In the genomic region with DNA sequence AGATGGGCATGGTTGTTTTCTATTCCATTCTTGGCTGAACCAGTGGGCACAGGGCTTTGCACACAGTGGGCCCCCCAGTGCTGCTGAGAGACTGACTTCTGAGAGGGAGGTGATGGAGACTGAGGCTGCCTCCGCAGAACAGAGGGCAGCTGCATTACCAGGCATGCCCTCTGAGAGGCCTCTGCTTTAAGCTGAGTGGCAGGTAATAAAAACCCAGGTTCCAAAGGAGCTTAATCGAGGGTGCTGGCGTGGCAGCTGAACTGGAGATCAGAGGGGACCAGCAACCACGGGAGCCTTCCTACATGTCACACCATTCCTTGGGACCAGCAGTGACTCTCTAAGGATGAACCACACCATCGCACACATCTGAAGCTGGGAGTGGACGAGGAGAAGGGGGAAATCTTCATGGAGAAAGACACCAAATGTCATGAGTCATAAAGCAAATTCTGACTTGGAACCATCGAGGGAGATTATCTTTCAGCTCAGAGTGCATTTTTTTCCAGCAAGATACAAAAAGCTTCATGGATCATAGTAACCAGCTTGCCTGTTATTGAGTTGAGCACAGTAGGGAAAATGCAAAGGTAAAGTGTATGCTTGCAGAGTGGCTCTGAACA, we compare ENCODE assay signal across 1 cellular context.
TF ChIP-seq lines count a peak whose summit lies in the region.

No MANE protein-coding gene starts in this region.

TF ChIP-seq in H1, 55 proteins besides CTCF, POLR2A, EP300 and RAD21 (continued from another document):
- TF ChIP-seq, protein P1, sequence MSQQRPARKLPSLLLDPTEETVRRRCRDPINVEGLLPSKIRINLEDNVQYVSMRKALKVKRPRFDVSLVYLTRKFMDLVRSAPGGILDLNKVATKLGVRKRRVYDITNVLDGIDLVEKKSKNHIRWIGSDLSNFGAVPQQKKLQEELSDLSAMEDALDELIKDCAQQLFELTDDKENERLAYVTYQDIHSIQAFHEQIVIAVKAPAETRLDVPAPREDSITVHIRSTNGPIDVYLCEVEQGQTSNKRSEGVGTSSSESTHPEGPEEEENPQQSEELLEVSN (IDR thresholded peaks at IDR 0.05), result no peak
- no peak for TF ChIP-seq YY1 (IDR thresholded peaks at IDR 0.05; ENCODE audit: low read depth, low read length)
- no peak for TF ChIP-seq GABPA (IDR thresholded peaks at IDR 0.05; ENCODE audit: borderline replicate concordance, insufficient read depth, low read length)
- no peak for TF ChIP-seq TAF7 (optimal IDR thresholded peaks at IDR 0.05; ENCODE audit: borderline replicate concordance, low read depth, low read length)
- no peak for TF ChIP-seq POU5F1 (IDR thresholded peaks at IDR 0.05; ENCODE audit: low read depth, low read length)
- TF ChIP-seq, protein P2, sequence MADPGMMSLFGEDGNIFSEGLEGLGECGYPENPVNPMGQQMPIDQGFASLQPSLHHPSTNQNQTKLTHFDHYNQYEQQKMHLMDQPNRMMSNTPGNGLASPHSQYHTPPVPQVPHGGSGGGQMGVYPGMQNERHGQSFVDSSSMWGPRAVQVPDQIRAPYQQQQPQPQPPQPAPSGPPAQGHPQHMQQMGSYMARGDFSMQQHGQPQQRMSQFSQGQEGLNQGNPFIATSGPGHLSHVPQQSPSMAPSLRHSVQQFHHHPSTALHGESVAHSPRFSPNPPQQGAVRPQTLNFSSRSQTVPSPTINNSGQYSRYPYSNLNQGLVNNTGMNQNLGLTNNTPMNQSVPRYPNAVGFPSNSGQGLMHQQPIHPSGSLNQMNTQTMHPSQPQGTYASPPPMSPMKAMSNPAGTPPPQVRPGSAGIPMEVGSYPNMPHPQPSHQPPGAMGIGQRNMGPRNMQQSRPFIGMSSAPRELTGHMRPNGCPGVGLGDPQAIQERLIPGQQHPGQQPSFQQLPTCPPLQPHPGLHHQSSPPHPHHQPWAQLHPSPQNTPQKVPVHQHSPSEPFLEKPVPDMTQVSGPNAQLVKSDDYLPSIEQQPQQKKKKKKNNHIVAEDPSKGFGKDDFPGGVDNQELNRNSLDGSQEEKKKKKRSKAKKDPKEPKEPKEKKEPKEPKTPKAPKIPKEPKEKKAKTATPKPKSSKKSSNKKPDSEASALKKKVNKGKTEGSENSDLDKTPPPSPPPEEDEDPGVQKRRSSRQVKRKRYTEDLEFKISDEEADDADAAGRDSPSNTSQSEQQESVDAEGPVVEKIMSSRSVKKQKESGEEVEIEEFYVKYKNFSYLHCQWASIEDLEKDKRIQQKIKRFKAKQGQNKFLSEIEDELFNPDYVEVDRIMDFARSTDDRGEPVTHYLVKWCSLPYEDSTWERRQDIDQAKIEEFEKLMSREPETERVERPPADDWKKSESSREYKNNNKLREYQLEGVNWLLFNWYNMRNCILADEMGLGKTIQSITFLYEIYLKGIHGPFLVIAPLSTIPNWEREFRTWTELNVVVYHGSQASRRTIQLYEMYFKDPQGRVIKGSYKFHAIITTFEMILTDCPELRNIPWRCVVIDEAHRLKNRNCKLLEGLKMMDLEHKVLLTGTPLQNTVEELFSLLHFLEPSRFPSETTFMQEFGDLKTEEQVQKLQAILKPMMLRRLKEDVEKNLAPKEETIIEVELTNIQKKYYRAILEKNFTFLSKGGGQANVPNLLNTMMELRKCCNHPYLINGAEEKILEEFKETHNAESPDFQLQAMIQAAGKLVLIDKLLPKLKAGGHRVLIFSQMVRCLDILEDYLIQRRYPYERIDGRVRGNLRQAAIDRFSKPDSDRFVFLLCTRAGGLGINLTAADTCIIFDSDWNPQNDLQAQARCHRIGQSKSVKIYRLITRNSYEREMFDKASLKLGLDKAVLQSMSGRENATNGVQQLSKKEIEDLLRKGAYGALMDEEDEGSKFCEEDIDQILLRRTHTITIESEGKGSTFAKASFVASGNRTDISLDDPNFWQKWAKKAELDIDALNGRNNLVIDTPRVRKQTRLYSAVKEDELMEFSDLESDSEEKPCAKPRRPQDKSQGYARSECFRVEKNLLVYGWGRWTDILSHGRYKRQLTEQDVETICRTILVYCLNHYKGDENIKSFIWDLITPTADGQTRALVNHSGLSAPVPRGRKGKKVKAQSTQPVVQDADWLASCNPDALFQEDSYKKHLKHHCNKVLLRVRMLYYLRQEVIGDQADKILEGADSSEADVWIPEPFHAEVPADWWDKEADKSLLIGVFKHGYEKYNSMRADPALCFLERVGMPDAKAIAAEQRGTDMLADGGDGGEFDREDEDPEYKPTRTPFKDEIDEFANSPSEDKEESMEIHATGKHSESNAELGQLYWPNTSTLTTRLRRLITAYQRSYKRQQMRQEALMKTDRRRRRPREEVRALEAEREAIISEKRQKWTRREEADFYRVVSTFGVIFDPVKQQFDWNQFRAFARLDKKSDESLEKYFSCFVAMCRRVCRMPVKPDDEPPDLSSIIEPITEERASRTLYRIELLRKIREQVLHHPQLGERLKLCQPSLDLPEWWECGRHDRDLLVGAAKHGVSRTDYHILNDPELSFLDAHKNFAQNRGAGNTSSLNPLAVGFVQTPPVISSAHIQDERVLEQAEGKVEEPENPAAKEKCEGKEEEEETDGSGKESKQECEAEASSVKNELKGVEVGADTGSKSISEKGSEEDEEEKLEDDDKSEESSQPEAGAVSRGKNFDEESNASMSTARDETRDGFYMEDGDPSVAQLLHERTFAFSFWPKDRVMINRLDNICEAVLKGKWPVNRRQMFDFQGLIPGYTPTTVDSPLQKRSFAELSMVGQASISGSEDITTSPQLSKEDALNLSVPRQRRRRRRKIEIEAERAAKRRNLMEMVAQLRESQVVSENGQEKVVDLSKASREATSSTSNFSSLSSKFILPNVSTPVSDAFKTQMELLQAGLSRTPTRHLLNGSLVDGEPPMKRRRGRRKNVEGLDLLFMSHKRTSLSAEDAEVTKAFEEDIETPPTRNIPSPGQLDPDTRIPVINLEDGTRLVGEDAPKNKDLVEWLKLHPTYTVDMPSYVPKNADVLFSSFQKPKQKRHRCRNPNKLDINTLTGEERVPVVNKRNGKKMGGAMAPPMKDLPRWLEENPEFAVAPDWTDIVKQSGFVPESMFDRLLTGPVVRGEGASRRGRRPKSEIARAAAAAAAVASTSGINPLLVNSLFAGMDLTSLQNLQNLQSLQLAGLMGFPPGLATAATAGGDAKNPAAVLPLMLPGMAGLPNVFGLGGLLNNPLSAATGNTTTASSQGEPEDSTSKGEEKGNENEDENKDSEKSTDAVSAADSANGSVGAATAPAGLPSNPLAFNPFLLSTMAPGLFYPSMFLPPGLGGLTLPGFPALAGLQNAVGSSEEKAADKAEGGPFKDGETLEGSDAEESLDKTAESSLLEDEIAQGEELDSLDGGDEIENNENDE (IDR thresholded peaks at IDR 0.05; ENCODE audit: insufficient replicate concordance, low read length), result no peak
